In the genomic region with DNA sequence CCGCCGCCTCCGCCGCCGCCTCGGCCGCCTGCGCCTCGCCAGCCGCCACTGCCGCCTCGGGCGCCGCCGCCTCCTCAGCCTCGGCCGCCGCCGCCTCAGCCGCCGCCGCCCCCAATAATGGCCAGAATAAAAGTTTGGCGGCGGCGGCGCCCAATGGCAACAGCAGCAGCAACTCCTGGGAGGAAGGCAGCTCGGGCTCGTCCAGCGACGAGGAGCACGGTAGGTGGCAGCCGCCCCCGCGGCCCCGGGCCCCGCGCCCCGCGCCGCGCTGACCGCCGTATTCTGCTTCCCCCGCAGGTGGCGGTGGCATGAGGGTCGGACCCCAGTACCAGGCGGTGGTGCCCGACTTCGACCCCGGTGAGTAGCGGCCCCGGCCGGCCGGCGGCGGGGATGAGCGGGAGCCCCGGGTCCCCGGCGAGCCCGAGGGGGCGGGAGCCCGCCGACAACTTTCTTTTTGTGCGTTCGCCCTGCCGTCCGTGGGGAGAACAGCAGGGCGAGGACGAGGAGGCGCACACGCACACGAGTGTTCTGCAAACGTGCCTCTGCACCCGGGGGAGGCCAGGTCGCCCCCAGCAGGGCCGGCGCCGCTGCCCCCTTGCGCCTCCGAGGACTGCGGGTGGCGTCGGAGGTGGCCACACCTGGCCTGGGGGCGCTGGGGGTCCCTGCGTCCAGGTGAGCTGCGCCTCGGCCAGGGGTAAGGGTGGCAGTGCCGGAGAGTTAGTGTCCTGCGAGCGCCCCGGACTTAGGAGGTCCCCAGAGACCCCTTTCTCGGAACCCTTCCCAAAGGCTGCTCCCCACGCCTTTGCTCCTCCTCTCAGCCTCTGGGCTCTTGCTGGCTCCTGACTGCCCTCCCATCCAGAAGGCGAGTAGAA, we compare ENCODE assay signal across 8 cellular contexts. TPM values are rescaled to one million over a fixed set of nuclear protein-coding genes. Genes with fewer than 3 reads are reported as not detected.
A peak's percentile ranks its signal among the peaks of the same experiment; 100 is the strongest.
DNase-seq lines count a peak whose midpoint lies in the region; ATAC-seq and TF ChIP-seq lines count a peak whose summit lies in the region.

No MANE protein-coding gene starts in this region.

- H3K36me3 ChIP-seq in Panc1 (ENCODE audit: control insufficient read depth, insufficient read depth, low read length) (peaks cover 3% of the 10 kb centered on the region; the same call in 1 of the 2 replicates), ovary (no peaks in the 10 kb centered on the region), tibial nerve (no peaks in the 10 kb centered on the region)

- TF ChIP-seq EP300 in ovary (IDR thresholded peaks at IDR 0.05) (no peak), tibial nerve (IDR thresholded peaks at IDR 0.05) (no peak)

- TF ChIP-seq CTCF in Panc1 (IDR thresholded peaks at IDR 0.05) (peak; percentile 41), glutamatergic neuron (IDR thresholded peaks at IDR 0.05; ENCODE audit: partially characterized antibody, unreplicated experiment) (peak; percentile 59), ovary (IDR thresholded peaks at IDR 0.05) (peak in 1 of 3 donors; percentile 46), tibial nerve (IDR thresholded peaks at IDR 0.05) (peak in 4 of 5 experiments; percentile 20 to 65 (median 43))

- WGBS in ovary, 3 donors, result 0 to 1% (median 0%) methylated on average over 19 to 95 of the region's 95 CpGs
- WGBS in tibial nerve, 2 donors, result 1% methylated on average over 29 to 56 of the region's 95 CpGs

- CTCF ChIA-PET in Panc1 (lab: Charles Lee), result interaction anchor here (0.6 to 1.7 kb wide), 2 partner anchors 13 to 77 kb away, joined by 4 to 7 read pairs; no protein-coding TSS in a partner anchor

- H3K9me3 Mint-ChIP-seq in glutamatergic neuron (ENCODE audit: unreplicated experiment), result peaks cover 9% of the 10 kb centered on the region

- intact Hi-C loops in Panc1 (cut with micrococcal nuclease; ENCODE audit: unreplicated experiment), result loop anchor here (10.0 kb wide), 1 partner anchor 68 kb away; no protein-coding TSS in a partner anchor
- intact Hi-C loops in ovary (cut with DNase I), result loop anchor here in 2 of 4 donors (2.0 kb wide), 2 partner anchors 68 to 84 kb away; a partner anchor contains a TSS

- peaks cover 12% of the 10 kb centered on the region for H3K4me1 Mint-ChIP-seq in glutamatergic neuron (ENCODE audit: low read depth, unreplicated experiment)

- TF ChIP-seq POLR2A in ovary (IDR thresholded peaks at IDR 0.05) (no peak), tibial nerve (IDR thresholded peaks at IDR 0.05) (no peak)

- no peaks in the 10 kb centered on the region for H3K36me3 Mint-ChIP-seq in glutamatergic neuron (ENCODE audit: unreplicated experiment)

- DNase-seq in NCI-H2227 (lab: John Stamatoyannopoulos, UW; ENCODE audit: unreplicated experiment) (peak; percentile 45), NCI-H2227 treated with DMSO at 0.1 percent for 48 hours (lab: John Stamatoyannopoulos, UW) (no peak), Panc1 (ENCODE audit: low read depth, low spot score) (no peak), glutamatergic neuron (peak; percentile 54), ovary (peak; percentile 39 to 73 (median 56)), tibial nerve (ENCODE audit: low spot score in 2 of 2) (peak; percentile 5 to 20)
- peak; percentile 39 for DNase-seq in activated gamma-delta T cell treated with anti-CD3 and anti-CD28 coated beads, Interleukin-2, amount 50 U/mL, for 16 hours (ENCODE audit: low read depth)

- POLR2A ChIA-PET in Panc1 (lab: Charles Lee), result no interaction called here

- no peak overlapping the region for H3K27ac Mint-ChIP-seq in glutamatergic neuron (ENCODE audit: unreplicated experiment)

- H3K4me1 ChIP-seq in Panc1 (ENCODE audit: control insufficient read depth, insufficient read depth, low read length) (peaks cover 12% of the 10 kb centered on the region), ovary (ENCODE audit: insufficient read depth) (peaks cover 7% of the 10 kb centered on the region), tibial nerve (peaks cover 0 to 35% (median 8%) of the 10 kb centered on the region in 4 donors)

- H3K9me3 ChIP-seq in Panc1 (ENCODE audit: control insufficient read depth, insufficient read depth, low read depth, low read length), result no peaks in the 10 kb centered on the region
- H3K9me3 ChIP-seq in ovary, result no peaks in the 10 kb centered on the region
- H3K9me3 ChIP-seq in tibial nerve, result no peaks in the 10 kb centered on the region

- no TSS peak for BruUV-seq in Panc1 (replicated peaks; lab: Mats Ljungman, UMichigan)

- peaks cover 7% of the 10 kb centered on the region for H3K27me3 Mint-ChIP-seq in glutamatergic neuron (ENCODE audit: unreplicated experiment)

- H3K4me3 Mint-ChIP-seq in glutamatergic neuron (ENCODE audit: unreplicated experiment), result peak overlapping the region; percentile 87

- ATAC-seq in HG02943 (IDR thresholded peaks at IDR 0.05; ENCODE audit: low read depth, unreplicated experiment) (peak; percentile 10), Panc1 (peak; percentile 15)

- H3K27me3 ChIP-seq in Panc1 (ENCODE audit: control insufficient read depth, insufficient read depth, low read length) (no peaks in the 10 kb centered on the region), ovary (no peaks in the 10 kb centered on the region), tibial nerve (no peaks in the 10 kb centered on the region)

- H3K27ac ChIP-seq in Panc1 (ENCODE audit: low read length), result peak overlapping the region; percentile 32
- peak overlapping the region; percentile 97 to 98 for H3K27ac ChIP-seq in ovary
- H3K27ac ChIP-seq in tibial nerve, result peak overlapping the region; percentile 96 to 99 (median 98)

- H3K4me3 ChIP-seq in Panc1 (ENCODE audit: low read depth in 2 of 2, low read length in 2 of 2), result peak overlapping the region; percentile 70 to 76
- peak overlapping the region; percentile 57 for H3K4me3 ChIP-seq in ovary
- H3K4me3 ChIP-seq in tibial nerve, result peak overlapping the region; percentile 55 to 98 (median 78)

- in situ Hi-C loops in Panc1 (cut with HindIII; ENCODE audit: low pct_unique_long_range_greater_than_20kb, low sequenced_read_pairs), result no loop called here

RNA-seq across cellular contexts. Expression of a gene that starts 0.8 kb away (rescaled TPM):
- total RNA-seq in Panc1 (2021; ENCODE audit: unreplicated experiment) (27.1 TPM), glutamatergic neuron (ENCODE audit: unreplicated experiment) (14.3 TPM), ovary (10 to 100 TPM in 6 of 7 donors, 1 to 10 TPM in 1; 8.1 to 22.3 (median 18.6) TPM), tibial nerve (10 to 100 TPM in 2 of 4 donors, 1 to 10 TPM in 2; 6.3 to 12.8 (median 10.0) TPM)
- 12.8 TPM for polyA plus RNA-seq in Panc1 (2012; ENCODE audit: insufficient read length)
- 10 to 100 TPM in 1 of 2 donors, 1 to 10 TPM in 1; 7.2 to 17.2 TPM for polyA plus RNA-seq in ovary

Comparison
In these comparisons a context has a peak if more than half of its experiments do, and no peak if none do; other contexts are left out.
1. DNase-seq: peak in NCI-H2227 (single experiment), activated gamma-delta T cell treated with anti-CD3 and anti-CD28 coated beads, Interleukin-2, amount 50 U/mL, for 16 hours (single experiment), glutamatergic neuron (single experiment), ovary (5 of 5) and tibial nerve (2 of 2); none in NCI-H2227 treated with DMSO at 0.1 percent for 48 hours (single experiment) and Panc1 (single experiment).
2. H3K27ac ChIP-seq: peak in every context shown above with its lines; median percentile 98 in ovary; 98 in tibial nerve; 32 in Panc1.
3. Peak in every context shown above with its lines, with median percentiles within 50 percentile points of each other: H3K4me3 ChIP-seq.